11 cellular contexts compared by ENCODE assay signal in the genomic region with DNA sequence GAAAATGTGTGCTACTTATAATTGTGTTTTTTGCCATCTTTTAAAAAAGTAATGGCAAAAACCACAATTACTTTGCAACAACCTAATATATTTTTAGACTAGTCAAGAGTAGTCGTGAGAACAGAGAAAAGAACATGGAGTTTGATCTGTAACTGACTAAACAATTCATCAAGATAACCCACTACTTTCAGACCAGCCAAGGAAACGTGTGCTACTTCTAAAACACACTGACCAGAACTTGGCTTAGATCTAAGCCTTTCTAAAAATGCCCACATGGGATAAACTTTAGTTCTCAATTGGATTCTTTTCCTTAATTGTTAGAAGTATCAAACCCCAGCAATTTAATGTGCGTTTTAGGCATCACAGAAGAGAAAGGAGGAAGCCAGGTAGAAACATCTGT. TPM values are rescaled to one million over a fixed set of nuclear protein-coding genes. Genes with fewer than 3 reads are reported as not detected.
DNase-seq lines count a peak whose midpoint lies in the region; ATAC-seq and TF ChIP-seq lines count a peak whose summit lies in the region.
"Had no signal": no experiment of that assay in that cellular context is flagged by ENCODE, and none has a peak within 500 bp of the region (broad histone marks: within the 10 kb centered on the region; RNA-seq: fewer than 3 reads in every experiment).

No MANE protein-coding gene starts in this region.

- TF ChIP-seq CTCF in transverse colon (IDR thresholded peaks at IDR 0.05) (no peak), foreskin keratinocyte (conservative IDR thresholded peaks at IDR 0.05) (no peak)

- peak overlapping the region; percentile 36 for H3K4me3 ChIP-seq in mononuclear cell (ENCODE audit: low read length)
- peak overlapping the region in 2 of 4 donors; percentile 1 to 5 for H3K4me3 ChIP-seq in transverse colon
- H3K4me3 ChIP-seq: SJSA1 had no signal

- in situ Hi-C loops in transverse colon (cut with MboI; ENCODE audit: low pct_ligation_motif_present in 1 of 4, low pct_unique_long_range_greater_than_20kb in 1 of 4, low sequenced_read_pairs in 3 of 4) = no loop called here

- DNase-seq in activated naive CD4-positive, alpha-beta T cell treated with anti-CD3 and anti-CD28 coated beads, Interleukin-2, amount 10 ng/mL, durations not matched to agents 7 days and 5 days = no peak
- no peak for DNase-seq in activated naive CD4-positive, alpha-beta T cell treated with anti-CD3 and anti-CD28 coated beads, Interleukin-2, amount 50 U/mL, for 72 hours (ENCODE audit: low spot score in 2 of 2)
- DNase-seq in amniotic epithelial cell (ENCODE audit: low read depth) (peak; percentile 33), transverse colon (no peak), globus pallidus (ENCODE audit: low spot score) (no peak), foreskin keratinocyte (no peak)
- DNase-seq: NCI-H446 treated with DMSO at 0.1 percent for 48 hours; stimulated activated naive CD4-positive, alpha-beta T cell treated with Interleukin-2 at 50 U/mL for 16 hours had no signal

- H3K27ac Mint-ChIP-seq in activated naive CD4-positive, alpha-beta T cell treated with anti-CD3 and anti-CD28 coated beads, Interleukin-2, amount 10 ng/mL, durations not matched to agents 7 days and 5 days = peak overlapping the region; percentile 73
- peak overlapping the region in 1 of 2 donors; percentile 81 for H3K27ac Mint-ChIP-seq in activated naive CD4-positive, alpha-beta T cell treated with anti-CD3 and anti-CD28 coated beads, Interleukin-2, amount 50 U/mL, for 72 hours

- H3K4me3 Mint-ChIP-seq in activated naive CD4-positive, alpha-beta T cell treated with anti-CD3 and anti-CD28 coated beads, Interleukin-2, amount 10 ng/mL, durations not matched to agents 7 days and 5 days = peak overlapping the region; percentile 36

- TF ChIP-seq EP300 in transverse colon (IDR thresholded peaks at IDR 0.05; ENCODE audit: low read depth) = no peak

- CTCF ChIA-PET in activated naive CD4-positive, alpha-beta T cell treated with anti-CD3 and anti-CD28 coated beads, Interleukin-2, amount 10 ng/mL, durations not matched to agents 7 days and 5 days (lab: Charles Lee) = no interaction called here

- peaks cover 19% of the 10 kb centered on the region for H3K36me3 Mint-ChIP-seq in activated naive CD4-positive, alpha-beta T cell treated with anti-CD3 and anti-CD28 coated beads, Interleukin-2, amount 10 ng/mL, durations not matched to agents 7 days and 5 days
- H3K36me3 Mint-ChIP-seq in activated naive CD4-positive, alpha-beta T cell treated with anti-CD3 and anti-CD28 coated beads, Interleukin-2, amount 50 U/mL, for 72 hours = peaks cover 0 to 12% of the 10 kb centered on the region in 2 donors

- no peak for ATAC-seq in activated naive CD4-positive, alpha-beta T cell treated with anti-CD3 and anti-CD28 coated beads, Interleukin-2, amount 50 U/mL, for 72 hours
- ATAC-seq in foreskin keratinocyte (no peak), HG02798 (IDR thresholded peaks at IDR 0.05; ENCODE audit: poor library complexity, unreplicated experiment) (no peak)

- no peaks in the 10 kb centered on the region for H3K36me3 ChIP-seq in transverse colon
- H3K36me3 ChIP-seq: SJSA1 had no signal

- no peaks in the 10 kb centered on the region for H3K9me3 Mint-ChIP-seq in activated naive CD4-positive, alpha-beta T cell treated with anti-CD3 and anti-CD28 coated beads, Interleukin-2, amount 10 ng/mL, durations not matched to agents 7 days and 5 days
- peaks cover 0 to 4% of the 10 kb centered on the region in 2 donors for H3K9me3 Mint-ChIP-seq in activated naive CD4-positive, alpha-beta T cell treated with anti-CD3 and anti-CD28 coated beads, Interleukin-2, amount 50 U/mL, for 72 hours

- TF ChIP-seq POLR2A in transverse colon (IDR thresholded peaks at IDR 0.05) = no peak

- intact Hi-C loops in transverse colon (cut with DNase I; ENCODE audit: low total_unique reads) = no loop called here

- H3K9me3 ChIP-seq in mononuclear cell (ENCODE audit: low read depth, low read length) = no peaks in the 10 kb centered on the region
- no peaks in the 10 kb centered on the region for H3K9me3 ChIP-seq in transverse colon
- H3K9me3 ChIP-seq: SJSA1 had no signal

- H3K27ac ChIP-seq in transverse colon (peak overlapping the region; percentile 64 to 73 (median 72)), foreskin keratinocyte (no peak overlapping the region)
- H3K27ac ChIP-seq: SJSA1 had no signal

- H3K27me3 Mint-ChIP-seq in activated naive CD4-positive, alpha-beta T cell treated with anti-CD3 and anti-CD28 coated beads, Interleukin-2, amount 10 ng/mL, durations not matched to agents 7 days and 5 days = peaks cover 7% of the 10 kb centered on the region

- H3K4me1 Mint-ChIP-seq in activated naive CD4-positive, alpha-beta T cell treated with anti-CD3 and anti-CD28 coated beads, Interleukin-2, amount 10 ng/mL, durations not matched to agents 7 days and 5 days = peaks cover 61% of the 10 kb centered on the region

- H3K27me3 ChIP-seq in mononuclear cell (ENCODE audit: insufficient read depth, low read length) (no peaks in the 10 kb centered on the region), transverse colon (no peaks in the 10 kb centered on the region), foreskin keratinocyte (peaks cover 6% of the 10 kb centered on the region)

- peaks cover 88% of the 10 kb centered on the region for H3K4me1 ChIP-seq in mononuclear cell (ENCODE audit: insufficient read depth, low read length)
- H3K4me1 ChIP-seq in transverse colon = peaks cover 0 to 5% (median 0%) of the 10 kb centered on the region in 4 donors
- H3K4me1 ChIP-seq in foreskin keratinocyte = peaks cover 5% of the 10 kb centered on the region

- 55 to 60% methylated on average over 2 to 3 of the region's 3 CpGs for WGBS in transverse colon (ENCODE audit: low coverage in 1 of 2), 2 donors

RNA-seq across cellular contexts. Expression of a gene that starts 0.6 kb away (rescaled TPM):
- 10 to 100 TPM in 1 of 2 donors, 1 to 10 TPM in 1; 6.3 to 21.5 TPM for total RNA-seq in activated naive CD4-positive, alpha-beta T cell treated with anti-CD3 and anti-CD28 coated beads, Interleukin-2, amount 50 U/mL, for 72 hours
- total RNA-seq in mononuclear cell (82.2 TPM), transverse colon (10 to 100 TPM; 17.7 to 32.1 (median 18.7) TPM), foreskin keratinocyte (not detected in 2 replicates)
- not detected in 2 replicates for polyA plus RNA-seq in foreskin keratinocyte
- total RNA-seq: SJSA1 had no signal

RNA-seq across cellular contexts. Expression of a gene that starts 58.8 kb away (rescaled TPM):
- under 1 TPM in 1 of 2 donors, not detected in 1; 0.64 TPM for total RNA-seq in activated naive CD4-positive, alpha-beta T cell treated with anti-CD3 and anti-CD28 coated beads, Interleukin-2, amount 50 U/mL, for 72 hours
- total RNA-seq in mononuclear cell = 29.4 TPM
- total RNA-seq in transverse colon = 1 to 10 TPM in 2 of 4 donors, not detected in 2; 1.4 to 2.3 TPM
- not detected in 2 replicates for total RNA-seq in foreskin keratinocyte
- polyA plus RNA-seq in foreskin keratinocyte = not detected in 2 replicates
- total RNA-seq: SJSA1 had no signal
